ENCODE assay signal across 35 cellular contexts in genomic region chr2:16397681-16398475, GRCh38.
"Had no signal": no experiment of that assay in that cellular context is flagged by ENCODE, and none has a peak within 500 bp of the region (broad histone marks: within the 10 kb centered on the region; RNA-seq: fewer than 3 reads in every experiment).

No MANE protein-coding gene starts in this region.

- H3K4me3 Mint-ChIP-seq: activated B cell treated with CpG ODN at 0.5 μM for 24 hours; activated CD4-positive, alpha-beta memory T cell treated with anti-CD3 and anti-CD28 coated beads for 36 hours; activated CD4-positive, alpha-beta T cell treated with anti-CD3 and anti-CD28 coated beads, Interleukin-2, amount 10 ng/mL, durations not matched to agents 24 days and 14 days; activated CD8-positive, alpha-beta T cell treated with anti-CD3 and anti-CD28 coated beads for 36 hours; activated naive CD4-positive, alpha-beta T cell treated with anti-CD3 and anti-CD28 coated beads for 36 hours; activated naive CD8-positive, alpha-beta T cell treated with anti-CD3 and anti-CD28 coated beads for 36 hours; activated T-cell treated with anti-CD3 and anti-CD28 coated beads, Interleukin-2, amount 50 U/mL, for 4 hours; activated T-cell treated with anti-CD3 and anti-CD28 coated beads, Interleukin-2, amount 50 U/mL, for 72 hours; activated T-helper 1 cell treated with anti-CD3 and anti-CD28 coated beads, Interleukin-12 subunit alpha, Interleukin-12 subunit beta, Interleukin-2, Interleukin-4 antibody, amounts not matched to agents 30 ng/mL and 10 ng/mL and 1 ng/mL, durations not matched to agents 14 hours and 24 hours and 36 hours; activated T-helper 17 cell treated with anti-CD3 and anti-CD28 coated beads, Interleukin-2, amount 50 U/mL, for 72 hours; brain; central memory CD8-positive, alpha-beta T cell; T-helper 1 cell treated with Interleukin-12 subunit alpha and Interleukin-12 subunit beta and Interleukin-4 antibody, amounts not matched to agents 30 μg/mL and 1 μg/mL, for 36 hours; T-helper 2 cell treated with Interferon-gamma antibody and Interleukin-4, amounts not matched to agents 5 μg/mL and 100 μg/mL, for 36 hours had no signal

- H3K4me1 ChIP-seq: adrenal gland had no signal

- ATAC-seq: activated CD8-positive, alpha-beta T cell treated with anti-CD3 and anti-CD28 coated beads for 36 hours; activated naive CD4-positive, alpha-beta T cell treated with anti-CD3 and anti-CD28 coated beads, Interleukin-2, amount 50 U/mL, for 72 hours; activated T-cell treated with anti-CD3 and anti-CD28 coated beads, Interleukin-2, amount 50 U/mL, for 4 hours; activated T-cell treated with anti-CD3 and anti-CD28 coated beads, Interleukin-2, amount 50 U/mL, for 72 hours; activated T-helper 17 cell treated with anti-CD3 and anti-CD28 coated beads, Interleukin-2, amount 50 U/mL, for 72 hours had no signal

- H3K4me3 ChIP-seq: adrenal gland, cardiac muscle cell had no signal

- DNase-seq: activated B cell treated with CpG ODN at 0.5 μM for 24 hours; activated CD4-positive, alpha-beta memory T cell treated with anti-CD3 and anti-CD28 coated beads for 36 hours; activated CD4-positive, alpha-beta T cell treated with anti-CD3 and anti-CD28 coated beads for 4 hours; activated CD4-positive, alpha-beta T cell treated with anti-CD3 and anti-CD28 coated beads, Interleukin-2, amount 10 ng/mL, durations not matched to agents 24 days and 14 days; activated CD4-positive, alpha-beta T cell treated with anti-CD3 and anti-CD28 coated beads, Interleukin-2, amount 50 U/mL, for 1 hour; activated CD4-positive, alpha-beta T cell treated with anti-CD3 and anti-CD28 coated beads, Interleukin-2, amount 50 U/mL, for 4 hours; activated CD4-positive, CD25-positive, alpha-beta regulatory T cell treated with anti-CD3 and anti-CD28 coated beads, Interleukin-2, amount 50 U/mL, for 72 hours; activated CD8-positive, alpha-beta memory T cell treated with anti-CD3 and anti-CD28 coated beads, Interleukin-2, amount 50 U/mL, for 4 hours; activated CD8-positive, alpha-beta T cell treated with anti-CD3 and anti-CD28 coated beads for 36 hours; activated effector memory CD4-positive, alpha-beta T cell treated with anti-CD3 and anti-CD28 coated beads, Interleukin-2, amount 50 U/mL, for 16 hours; activated gamma-delta T cell treated with Interleukin-2 at 50 U/mL for 16 hours; activated naive CD4-positive, alpha-beta T cell; activated naive CD4-positive, alpha-beta T cell treated with anti-CD3 and anti-CD28 coated beads for 36 hours; activated naive CD4-positive, alpha-beta T cell treated with anti-CD3 and anti-CD28 coated beads, Interleukin-2, amount 50 U/mL, for 16 hours; activated naive CD8-positive, alpha-beta T cell treated with anti-CD3 and anti-CD28 coated beads for 36 hours; activated T-cell treated with anti-CD3 and anti-CD28 coated beads for 4 hours; activated T-cell treated with anti-CD3 and anti-CD28 coated beads, Interleukin-2, amount 50 U/mL, for 1 hour; activated T-cell treated with anti-CD3 and anti-CD28 coated beads, Interleukin-2, amount 50 U/mL, for 4 hours; activated T-cell treated with anti-CD3 and anti-CD28 coated beads, Interleukin-2, amount 50 U/mL, for 72 hours; adrenal gland; amniotic stem cell; aorta; caudate nucleus; cerebellar nuclear complex; T-helper 2 cell; T-helper 9 cell had no signal

- H3K4me1 Mint-ChIP-seq: activated B cell treated with CpG ODN at 0.5 μM for 24 hours; activated CD4-positive, alpha-beta T cell treated with anti-CD3 and anti-CD28 coated beads, Interleukin-2, amount 10 ng/mL, durations not matched to agents 24 days and 14 days; activated naive CD8-positive, alpha-beta T cell treated with anti-CD3 and anti-CD28 coated beads for 36 hours; activated T-helper 17 cell treated with anti-CD3 and anti-CD28 coated beads, Interleukin-2, amount 50 U/mL, for 72 hours; central memory CD8-positive, alpha-beta T cell had no signal

- H3K27me3 Mint-ChIP-seq: activated B cell treated with CpG ODN at 0.5 μM for 24 hours; activated CD4-positive, alpha-beta memory T cell treated with anti-CD3 and anti-CD28 coated beads for 36 hours; activated CD4-positive, alpha-beta T cell treated with anti-CD3 and anti-CD28 coated beads, Interleukin-2, amount 10 ng/mL, durations not matched to agents 24 days and 14 days; activated CD8-positive, alpha-beta T cell treated with anti-CD3 and anti-CD28 coated beads for 36 hours; activated naive CD8-positive, alpha-beta T cell treated with anti-CD3 and anti-CD28 coated beads for 36 hours; activated T-helper 17 cell treated with anti-CD3 and anti-CD28 coated beads, Interleukin-2, amount 50 U/mL, for 72 hours; brain; central memory CD8-positive, alpha-beta T cell had no signal

- H3K36me3 ChIP-seq: adrenal gland, cardiac muscle cell had no signal

- H3K27ac ChIP-seq: adrenal gland, cardiac muscle cell, VCaP had no signal

- H3K36me3 Mint-ChIP-seq: activated CD4-positive, alpha-beta memory T cell treated with anti-CD3 and anti-CD28 coated beads for 36 hours; activated naive CD4-positive, alpha-beta T cell treated with anti-CD3 and anti-CD28 coated beads, Interleukin-2, amount 50 U/mL, for 72 hours; activated naive CD8-positive, alpha-beta T cell treated with anti-CD3 and anti-CD28 coated beads for 36 hours; brain had no signal

- H3K9me3 ChIP-seq: adrenal gland had no signal

- H3K9me3 Mint-ChIP-seq: activated B cell treated with CpG ODN at 0.5 μM for 24 hours; activated CD4-positive, alpha-beta memory T cell treated with anti-CD3 and anti-CD28 coated beads for 36 hours; activated CD4-positive, alpha-beta T cell treated with anti-CD3 and anti-CD28 coated beads, Interleukin-2, amount 10 ng/mL, durations not matched to agents 24 days and 14 days; activated CD8-positive, alpha-beta T cell treated with anti-CD3 and anti-CD28 coated beads for 36 hours; activated naive CD4-positive, alpha-beta T cell treated with anti-CD3 and anti-CD28 coated beads for 36 hours; activated naive CD4-positive, alpha-beta T cell treated with anti-CD3 and anti-CD28 coated beads, Interleukin-2, amount 50 U/mL, for 72 hours; activated naive CD8-positive, alpha-beta T cell treated with anti-CD3 and anti-CD28 coated beads for 36 hours; activated T-cell treated with anti-CD3 and anti-CD28 coated beads, Interleukin-2, amount 50 U/mL, for 4 hours; activated T-helper 1 cell treated with anti-CD3 and anti-CD28 coated beads, Interleukin-12 subunit alpha, Interleukin-12 subunit beta, Interleukin-2, Interleukin-4 antibody, amounts not matched to agents 30 ng/mL and 10 ng/mL and 1 ng/mL, durations not matched to agents 14 hours and 24 hours and 36 hours; activated T-helper 17 cell treated with anti-CD3 and anti-CD28 coated beads, Interleukin-2, amount 50 U/mL, for 72 hours; brain; central memory CD8-positive, alpha-beta T cell; T-helper 1 cell treated with Interleukin-12 subunit alpha and Interleukin-12 subunit beta and Interleukin-4 antibody, amounts not matched to agents 30 μg/mL and 1 μg/mL, for 36 hours; T-helper 2 cell treated with Interferon-gamma antibody and Interleukin-4, amounts not matched to agents 5 μg/mL and 100 μg/mL, for 36 hours had no signal

- H3K27me3 ChIP-seq: adrenal gland, cardiac muscle cell had no signal

- H3K27ac Mint-ChIP-seq: activated B cell treated with CpG ODN at 0.5 μM for 24 hours; activated CD4-positive, alpha-beta memory T cell treated with anti-CD3 and anti-CD28 coated beads for 36 hours; activated CD4-positive, alpha-beta T cell treated with anti-CD3 and anti-CD28 coated beads, Interleukin-2, amount 10 ng/mL, durations not matched to agents 24 days and 14 days; activated CD8-positive, alpha-beta T cell treated with anti-CD3 and anti-CD28 coated beads for 36 hours; activated naive CD4-positive, alpha-beta T cell treated with anti-CD3 and anti-CD28 coated beads for 36 hours; activated naive CD4-positive, alpha-beta T cell treated with anti-CD3 and anti-CD28 coated beads, Interleukin-2, amount 50 U/mL, for 72 hours; activated naive CD8-positive, alpha-beta T cell treated with anti-CD3 and anti-CD28 coated beads for 36 hours; activated T-cell treated with anti-CD3 and anti-CD28 coated beads, Interleukin-2, amount 50 U/mL, for 72 hours; activated T-helper 1 cell treated with anti-CD3 and anti-CD28 coated beads, Interleukin-12 subunit alpha, Interleukin-12 subunit beta, Interleukin-2, Interleukin-4 antibody, amounts not matched to agents 30 ng/mL and 10 ng/mL and 1 ng/mL, durations not matched to agents 14 hours and 24 hours and 36 hours; activated T-helper 17 cell treated with anti-CD3 and anti-CD28 coated beads, Interleukin-2, amount 50 U/mL, for 72 hours; brain; T-helper 1 cell treated with Interleukin-12 subunit alpha and Interleukin-12 subunit beta and Interleukin-4 antibody, amounts not matched to agents 30 μg/mL and 1 μg/mL, for 36 hours; T-helper 2 cell treated with Interferon-gamma antibody and Interleukin-4, amounts not matched to agents 5 μg/mL and 100 μg/mL, for 36 hours had no signal
